In genomic region chr14:41913398-41913797, GRCh38 we compare ENCODE assay signal across 26 cellular contexts.
"Had no signal": no experiment of that assay in that cellular context is flagged by ENCODE, and none has a peak within 500 bp of the region (broad histone marks: within the 10 kb centered on the region; RNA-seq: fewer than 3 reads in every experiment).

No MANE protein-coding gene starts in this region.

- H2AFZ ChIP-seq: neural progenitor cell had no signal

- H3K9me3 ChIP-seq: ovary, prostate gland, thoracic aorta, thyroid gland, upper lobe of left lung, vagina had no signal

- H3K4me1 ChIP-seq: neural progenitor cell, prostate gland, spleen, stomach, thyroid gland, tibial nerve, upper lobe of left lung, vagina had no signal

- H3K9ac ChIP-seq: neural progenitor cell had no signal

- H3K27me3 ChIP-seq: neural progenitor cell, ovary, spleen, stomach, thyroid gland, tibial nerve, upper lobe of left lung, vagina had no signal

- DNase-seq: naive thymus-derived CD4-positive, alpha-beta T cell; natural killer cell; occipital lobe; ovary; right cardiac atrium; spleen; stimulated activated CD4-positive, alpha-beta T cell treated with anti-CD3 and anti-CD28 coated beads, Interleukin-12 subunit alpha, Interleukin-12 subunit beta, amount 100 ng/mL, for 4 hours; stimulated activated CD4-positive, alpha-beta T cell treated with anti-CD3 and anti-CD28 coated beads, Interleukin-1b, Interleukin-23, amount 100 ng/mL, for 48 hours; stimulated activated CD4-positive, alpha-beta T cell treated with anti-CD3 and anti-CD28 coated beads, Interleukin-2, amount 100 ng/mL, for 48 hours; stimulated activated CD4-positive, alpha-beta T cell treated with anti-CD3 and anti-CD28 coated beads, Interleukin-4, amount 100 ng/mL, for 24 hours; stimulated activated naive B cell treated with anti-CD40 and anti-IgM and Interleukin-4, amounts not matched to agents 10 μg/mL and 1 μg/mL and 100 μg/mL, for 72 hours; stimulated activated naive CD4-positive, alpha-beta T cell treated with Interleukin-2 at 50 U/mL for 16 hours; stomach; thyroid gland; trophoblast cell; upper lobe of left lung had no signal

- FAIRE-seq: urothelium cell line had no signal

- H3K36me3 ChIP-seq: neural progenitor cell, ovary, prostate gland, spleen, stomach, thoracic aorta, thyroid gland, tibial nerve, upper lobe of left lung, vagina had no signal

- H3K27ac ChIP-seq: neural progenitor cell, ovary, prostate gland, skin epidermis, spleen, stomach, thoracic aorta, thyroid gland, tibial nerve, upper lobe of left lung, vagina had no signal

- H3K4me2 ChIP-seq: neural progenitor cell, smooth muscle cell had no signal

- ATAC-seq: naive thymus-derived CD4-positive, alpha-beta T cell; natural killer cell; right cardiac atrium; sciatic nerve; stimulated activated effector memory CD8-positive, alpha-beta T cell treated with anti-CD3 and anti-CD28 coated beads, Interleukin-12 subunit alpha, Interleukin-12 subunit beta, amount 100 ng/mL, for 72 hours; stimulated activated naive B cell treated with anti-CD40 and anti-IgM and Interleukin-4, amounts not matched to agents 10 μg/mL and 1 μg/mL and 100 μg/mL, for 72 hours had no signal

- H3K4me3 ChIP-seq: neural progenitor cell, ovary, prostate gland, skin epidermis, smooth muscle cell, spleen, stomach, thoracic aorta, thyroid gland, tibial nerve, upper lobe of left lung, vagina had no signal
